Comparison of ENCODE assay signal across 8 cellular contexts in the genomic region with DNA sequence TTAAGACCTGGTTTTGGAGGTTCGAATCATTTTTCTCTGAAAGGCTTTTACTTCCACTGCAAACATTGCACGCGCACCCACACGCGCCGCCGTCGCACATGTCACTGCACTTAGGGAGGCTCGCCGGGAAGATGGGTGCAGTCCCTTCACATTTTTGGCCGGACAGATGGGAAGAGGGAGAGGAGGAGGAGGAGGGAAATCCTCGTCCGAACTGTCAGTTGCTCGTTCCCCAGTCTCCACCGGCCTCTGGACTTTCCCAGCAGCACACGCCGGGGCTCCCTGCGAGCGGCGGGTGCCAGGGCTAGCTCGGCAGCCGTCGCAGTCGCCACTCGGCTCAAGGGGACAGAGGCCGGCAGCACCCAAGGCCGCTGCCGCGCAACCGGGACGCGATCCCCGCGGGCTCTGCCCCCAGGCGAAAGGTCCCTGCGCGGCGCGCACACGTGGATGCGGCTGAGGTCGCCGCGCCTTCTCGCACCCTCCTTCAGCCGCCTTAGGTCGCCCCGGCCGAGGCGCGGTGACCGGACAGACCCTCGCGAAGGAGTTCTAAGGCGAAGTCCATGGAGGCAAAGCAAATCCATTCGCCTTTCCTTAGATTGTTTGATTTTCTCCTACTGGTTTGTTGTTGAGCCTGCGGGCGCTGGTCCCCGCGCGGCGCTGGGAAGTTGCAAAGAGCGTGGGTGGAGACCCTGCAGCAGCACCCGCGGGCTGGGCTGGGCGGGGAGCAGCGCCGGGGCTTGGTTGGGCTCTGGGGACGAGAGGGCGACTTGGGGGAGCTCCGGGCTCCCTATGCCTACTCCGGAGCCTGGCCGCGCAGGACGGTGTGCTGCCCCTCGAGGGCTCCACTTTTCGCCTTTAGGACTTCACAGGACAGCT. TPM values are rescaled to one million over a fixed set of nuclear protein-coding genes. Genes with fewer than 3 reads are reported as not detected.
DNase-seq lines count a peak whose midpoint lies in the region; ATAC-seq, FAIRE-seq and TF ChIP-seq lines count a peak whose summit lies in the region.

No MANE protein-coding gene starts in this region.

- 1% methylated on average over 30 of the region's 77 CpGs for WGBS in right lobe of liver (ENCODE audit: insufficient coverage, low coverage, low lambda C conversion rate, missing lambda C conversion rate)

- H3K4me1 ChIP-seq in right lobe of liver: peaks cover 0 to 20% (median 3%) of the 10 kb centered on the region in 4 donors

- H3K27me3 ChIP-seq in bronchial epithelial cell (ENCODE audit: control insufficient read depth, insufficient read depth, low read length): no peaks in the 10 kb centered on the region
- no peaks in the 10 kb centered on the region for H3K27me3 ChIP-seq in right lobe of liver

- H3K36me3 ChIP-seq in bronchial epithelial cell (ENCODE audit: control insufficient read depth, insufficient read depth, low read length): no peaks in the 10 kb centered on the region
- no peaks in the 10 kb centered on the region for H3K36me3 ChIP-seq in right lobe of liver

- peak; percentile 4 for ATAC-seq in GM19351 (IDR thresholded peaks at IDR 0.05; ENCODE audit: unreplicated experiment)
- ATAC-seq in HG03460 (IDR thresholded peaks at IDR 0.05; ENCODE audit: unreplicated experiment): peak; percentile 7
- ATAC-seq in right lobe of liver: peak; percentile 57 to 72 (median 68)
- peak; percentile 27 for ATAC-seq in stimulated activated effector memory CD8-positive, alpha-beta T cell treated with anti-CD3 and anti-CD28 coated beads, Interleukin-12 subunit alpha, Interleukin-12 subunit beta, amount 100 ng/mL, for 72 hours

- no peaks in the 10 kb centered on the region for H3K27me3 Mint-ChIP-seq in T-helper 1 cell treated with Interleukin-12 subunit alpha and Interleukin-12 subunit beta and Interleukin-4 antibody, amounts not matched to agents 30 μg/mL and 1 μg/mL, for 36 hours (ENCODE audit: low read depth)

- peak overlapping the region; percentile 95 for H3K4me3 Mint-ChIP-seq in T-helper 1 cell treated with Interleukin-12 subunit alpha and Interleukin-12 subunit beta and Interleukin-4 antibody, amounts not matched to agents 30 μg/mL and 1 μg/mL, for 36 hours
- peak overlapping the region; percentile 93 for H3K4me3 Mint-ChIP-seq in stimulated activated effector memory CD8-positive, alpha-beta T cell treated with anti-CD3 and anti-CD28 coated beads, Interleukin-12 subunit alpha, Interleukin-12 subunit beta, amount 100 ng/mL, for 72 hours

- intact Hi-C loops in right lobe of liver (cut with DNase I): no loop called here

- peak overlapping the region; percentile 46 for H3K4me3 ChIP-seq in bronchial epithelial cell (ENCODE audit: low read depth, low read length)
- peak overlapping the region; percentile 38 to 63 (median 51) for H3K4me3 ChIP-seq in right lobe of liver

- TF ChIP-seq CTCF in C4-2B (conservative IDR thresholded peaks at IDR 0.05): no peak
- TF ChIP-seq CTCF in bronchial epithelial cell (IDR thresholded peaks at IDR 0.05; ENCODE audit: insufficient read depth, low read length, severe bottlenecking): no peak
- TF ChIP-seq CTCF in right lobe of liver (IDR thresholded peaks at IDR 0.05): no peak

- no peaks in the 10 kb centered on the region for H3K9me3 ChIP-seq in right lobe of liver

- H3K27ac ChIP-seq in C4-2B: peak overlapping the region; percentile 80
- H3K27ac ChIP-seq in right lobe of liver: no peak overlapping the region

- peaks cover 14% of the 10 kb centered on the region for H3K36me3 Mint-ChIP-seq in T-helper 1 cell treated with Interleukin-12 subunit alpha and Interleukin-12 subunit beta and Interleukin-4 antibody, amounts not matched to agents 30 μg/mL and 1 μg/mL, for 36 hours (ENCODE audit: low read depth)
- peaks cover 62% of the 10 kb centered on the region for H3K36me3 Mint-ChIP-seq in stimulated activated effector memory CD8-positive, alpha-beta T cell treated with anti-CD3 and anti-CD28 coated beads, Interleukin-12 subunit alpha, Interleukin-12 subunit beta, amount 100 ng/mL, for 72 hours

- DNase-seq in bronchial epithelial cell (ENCODE audit: low read depth): no peak
- DNase-seq in right lobe of liver: peak; percentile 49 to 71 (median 62)
- peak; percentile 22 to 72 for DNase-seq in stimulated activated effector memory CD8-positive, alpha-beta T cell treated with anti-CD3 and anti-CD28 coated beads, Interleukin-12 subunit alpha, Interleukin-12 subunit beta, amount 100 ng/mL, for 72 hours (ENCODE audit: low spot score in 2 of 2)
- no peak for DNase-seq in HCEC 1CT

- H3K9me3 Mint-ChIP-seq in T-helper 1 cell treated with Interleukin-12 subunit alpha and Interleukin-12 subunit beta and Interleukin-4 antibody, amounts not matched to agents 30 μg/mL and 1 μg/mL, for 36 hours: no peaks in the 10 kb centered on the region
- H3K9me3 Mint-ChIP-seq in stimulated activated effector memory CD8-positive, alpha-beta T cell treated with anti-CD3 and anti-CD28 coated beads, Interleukin-12 subunit alpha, Interleukin-12 subunit beta, amount 100 ng/mL, for 72 hours: no peaks in the 10 kb centered on the region

- FAIRE-seq in bronchial epithelial cell (lab: Jason Lieb, UNC): no peak

- peak overlapping the region; percentile 95 for H3K27ac Mint-ChIP-seq in T-helper 1 cell treated with Interleukin-12 subunit alpha and Interleukin-12 subunit beta and Interleukin-4 antibody, amounts not matched to agents 30 μg/mL and 1 μg/mL, for 36 hours
- peak overlapping the region; percentile 91 for H3K27ac Mint-ChIP-seq in stimulated activated effector memory CD8-positive, alpha-beta T cell treated with anti-CD3 and anti-CD28 coated beads, Interleukin-12 subunit alpha, Interleukin-12 subunit beta, amount 100 ng/mL, for 72 hours

- peaks cover 34% of the 10 kb centered on the region for H3K4me1 Mint-ChIP-seq in T-helper 1 cell treated with Interleukin-12 subunit alpha and Interleukin-12 subunit beta and Interleukin-4 antibody, amounts not matched to agents 30 μg/mL and 1 μg/mL, for 36 hours (ENCODE audit: low read depth)
- H3K4me1 Mint-ChIP-seq in stimulated activated effector memory CD8-positive, alpha-beta T cell treated with anti-CD3 and anti-CD28 coated beads, Interleukin-12 subunit alpha, Interleukin-12 subunit beta, amount 100 ng/mL, for 72 hours: peaks cover 22% of the 10 kb centered on the region

- no peak for TF ChIP-seq POLR2A in right lobe of liver (IDR thresholded peaks at IDR 0.05)

RNA-seq across cellular contexts. Expression of gene MYB, which starts 1.2 kb away (rescaled TPM):
- total RNA-seq in bronchial epithelial cell (under 0.01 and 0.26 TPM in 2 replicates), right lobe of liver (under 1 TPM in 5 of 6 experiments, not detected in 1; 0.11 to 0.51 (median 0.33) TPM)

Comparison
In these comparisons a context has a peak if more than half of its experiments do, and no peak if none do; other contexts are left out.
1. ATAC-seq: peak in every context shown above with its lines; median percentile 68 in right lobe of liver; 27 in stimulated activated effector memory CD8-positive, alpha-beta T cell treated with anti-CD3 and anti-CD28 coated beads, Interleukin-12 subunit alpha, Interleukin-12 subunit beta, amount 100 ng/mL, for 72 hours; 7 in HG03460; 4 in GM19351.
2. DNase-seq: peak in right lobe of liver (3 of 3) and stimulated activated effector memory CD8-positive, alpha-beta T cell treated with anti-CD3 and anti-CD28 coated beads, Interleukin-12 subunit alpha, Interleukin-12 subunit beta, amount 100 ng/mL, for 72 hours (2 of 2); none in bronchial epithelial cell (single experiment) and HCEC 1CT (single experiment).